28 cellular contexts compared by ENCODE assay signal in genomic region chr5:96330532-96331140, GRCh38.
DNase-seq lines count a peak whose midpoint lies in the region; ATAC-seq, FAIRE-seq and TF ChIP-seq lines count a peak whose summit lies in the region.
"Had no signal": no experiment of that assay in that cellular context is flagged by ENCODE, and none has a peak within 500 bp of the region (broad histone marks: within the 10 kb centered on the region; RNA-seq: fewer than 3 reads in every experiment).

No MANE protein-coding gene starts in this region.

- H3K4me3 ChIP-seq in ACC112 (ENCODE audit: low read depth, low read length) (no peak overlapping the region), GM23248 (no peak overlapping the region), astrocyte (ENCODE audit: insufficient read depth, low read depth, low read length) (no peak overlapping the region), upper lobe of left lung (no peak overlapping the region)
- H3K4me3 ChIP-seq: coronary artery, esophagus muscularis mucosa, gastroesophageal sphincter, GM23338, lower lobe of right lung, skin epidermis had no signal

- FAIRE-seq in astrocyte (lab: Jason Lieb, UNC) = peak; percentile 43
- FAIRE-seq: bronchial epithelial cell had no signal

- no peaks in the 10 kb centered on the region for H3K9me2 ChIP-seq in GM23248 (ENCODE audit: insufficient read depth)

- TF ChIP-seq EP300 in upper lobe of left lung (IDR thresholded peaks at IDR 0.05) = no peak

- H3F3A ChIP-seq in GM23248 (ENCODE audit: insufficient read depth) = peaks cover 21% of the 10 kb centered on the region

- no peaks in the 10 kb centered on the region for H3K36me3 Mint-ChIP-seq in astrocyte (ENCODE audit: low read depth, unreplicated experiment)
- peaks cover 3% of the 10 kb centered on the region for H3K36me3 Mint-ChIP-seq in osteocyte (ENCODE audit: unreplicated experiment)
- H3K36me3 Mint-ChIP-seq in immature natural killer cell = no peaks in the 10 kb centered on the region

- in situ Hi-C loops in GM23248 (cut with MboI) = loop anchor here (10.0 kb wide), 1 partner anchor 376 kb away; no protein-coding TSS in a partner anchor

- H3K27ac ChIP-seq in ACC112 (ENCODE audit: low read depth, low read length) = peak overlapping the region; percentile 31
- peak overlapping the region; percentile 45 for H3K27ac ChIP-seq in GM23248
- H3K27ac ChIP-seq in astrocyte (ENCODE audit: low read depth, low read length) = no peak overlapping the region
- H3K27ac ChIP-seq in upper lobe of left lung = no peak overlapping the region
- H3K27ac ChIP-seq: coronary artery, esophagus muscularis mucosa, gastroesophageal sphincter, lower lobe of right lung had no signal

- H3K9me3 Mint-ChIP-seq in astrocyte (ENCODE audit: unreplicated experiment) (no peaks in the 10 kb centered on the region), osteocyte (ENCODE audit: unreplicated experiment) (no peaks in the 10 kb centered on the region), immature natural killer cell (no peaks in the 10 kb centered on the region)
- H3K9me3 Mint-ChIP-seq: CD4-positive, alpha-beta T cell; endodermal cell; GM23338 had no signal

- H3K36me3 ChIP-seq in ACC112 (ENCODE audit: insufficient read depth, low read length) (no peaks in the 10 kb centered on the region), GM23248 (ENCODE audit: low read depth) (no peaks in the 10 kb centered on the region), astrocyte (ENCODE audit: insufficient read depth, low read length) (no peaks in the 10 kb centered on the region), upper lobe of left lung (no peaks in the 10 kb centered on the region)
- H3K36me3 ChIP-seq: esophagus muscularis mucosa, gastroesophageal sphincter, lower lobe of right lung had no signal

- no peaks in the 10 kb centered on the region for H3K9me3 ChIP-seq in GM23248 (ENCODE audit: low read depth)
- H3K9me3 ChIP-seq in astrocyte (ENCODE audit: insufficient read depth, low read depth, low read length) = no peaks in the 10 kb centered on the region
- H3K9me3 ChIP-seq in upper lobe of left lung = no peaks in the 10 kb centered on the region
- H3K9me3 ChIP-seq: esophagus muscularis mucosa, gastroesophageal sphincter, lower lobe of right lung had no signal

- H3K4me3 Mint-ChIP-seq in astrocyte (ENCODE audit: unreplicated experiment) (no peak overlapping the region), osteocyte (ENCODE audit: unreplicated experiment) (no peak overlapping the region), immature natural killer cell (no peak overlapping the region)
- H3K4me3 Mint-ChIP-seq: activated CD4-positive, alpha-beta T cell treated with anti-CD3 and anti-CD28 coated beads for 36 hours; CD4-positive, alpha-beta T cell; endodermal cell; GM23338; T-helper 1 cell treated with Interleukin-12 subunit alpha and Interleukin-12 subunit beta and Interleukin-4 antibody, amounts not matched to agents 30 μg/mL and 1 μg/mL, for 36 hours had no signal

- TF ChIP-seq CTCF in astrocyte (IDR thresholded peaks at IDR 0.05; ENCODE audit: insufficient read depth, low read depth, low read length) = no peak
- TF ChIP-seq CTCF in osteocyte (IDR thresholded peaks at IDR 0.05) = no peak
- TF ChIP-seq CTCF in upper lobe of left lung (IDR thresholded peaks at IDR 0.05) = no peak

- H3K27me3 ChIP-seq in ACC112 (ENCODE audit: insufficient read depth, low read length) (no peaks in the 10 kb centered on the region), GM23248 (replicated peaks; ENCODE audit: insufficient read depth) (no peaks in the 10 kb centered on the region), astrocyte (ENCODE audit: insufficient read depth, low read length) (no peaks in the 10 kb centered on the region), upper lobe of left lung (no peaks in the 10 kb centered on the region)
- H3K27me3 ChIP-seq: esophagus muscularis mucosa, gastroesophageal sphincter had no signal

- 49 to 57% methylated on average over 4 of the region's 4 CpGs for WGBS in GM23248 (ENCODE audit: low coverage in 1 of 2, low lambda C conversion rate in 2 of 2, missing lambda C conversion rate in 2 of 2), 2 experiments
- 93 to 95% methylated on average over 4 of the region's 4 CpGs for WGBS in upper lobe of left lung, 2 donors

- no peak for TF ChIP-seq POLR2A in upper lobe of left lung (IDR thresholded peaks at IDR 0.05)

- no peaks in the 10 kb centered on the region for H3K79me2 ChIP-seq in ACC112 (ENCODE audit: control insufficient read depth, insufficient read depth, low read length, unreplicated experiment)
- no peaks in the 10 kb centered on the region for H3K79me2 ChIP-seq in GM23248 (ENCODE audit: insufficient read depth)
- no peaks in the 10 kb centered on the region for H3K79me2 ChIP-seq in astrocyte (ENCODE audit: insufficient read depth, low read length)

- H3K9ac ChIP-seq in GM23248 (no peak overlapping the region), astrocyte (ENCODE audit: low read length) (no peak overlapping the region)

- H3K27ac Mint-ChIP-seq in astrocyte (ENCODE audit: unreplicated experiment) (no peak overlapping the region), osteocyte (ENCODE audit: unreplicated experiment) (peak overlapping the region; percentile 84), immature natural killer cell (no peak overlapping the region)
- H3K27ac Mint-ChIP-seq: activated CD4-positive, alpha-beta T cell treated with anti-CD3 and anti-CD28 coated beads for 36 hours; CD4-positive, alpha-beta T cell; endodermal cell; GM23338; T-helper 1 cell treated with Interleukin-12 subunit alpha and Interleukin-12 subunit beta and Interleukin-4 antibody, amounts not matched to agents 30 μg/mL and 1 μg/mL, for 36 hours had no signal

- H4K20me1 ChIP-seq in GM23248 (ENCODE audit: insufficient read depth) (no peaks in the 10 kb centered on the region), astrocyte (ENCODE audit: insufficient read depth, low read length) (no peaks in the 10 kb centered on the region)

- H2AFZ ChIP-seq in ACC112 (ENCODE audit: low read length, unreplicated experiment) = peak overlapping the region; percentile 56
- no peak overlapping the region for H2AFZ ChIP-seq in GM23248
- no peak overlapping the region for H2AFZ ChIP-seq in astrocyte (ENCODE audit: low read depth, low read length)
- H2AFZ ChIP-seq: GM23338 had no signal

- ATAC-seq in upper lobe of left lung (ENCODE audit: low FRiP score in 2 of 2) = no peak
- ATAC-seq: GM23338 had no signal

- DNase-seq in GM23248 (peak; percentile 51), astrocyte (ENCODE audit: low read depth) (no peak), osteocyte (ENCODE audit: extremely low spot score, unreplicated experiment) (no peak), NAMALWA (ENCODE audit: low spot score) (no peak), upper lobe of left lung (no peak), immature natural killer cell (no peak), activated gamma-delta T cell (lab: John Stamatoyannopoulos, UW) (no peak)
- DNase-seq: activated CD4-positive, alpha-beta T cell treated with anti-CD3 and anti-CD28 coated beads for 36 hours; activated CD8-positive, alpha-beta memory T cell treated with anti-CD3 and anti-CD28 coated beads for 24 hours; activated T-cell treated with anti-CD3 and anti-CD28 coated beads, Interleukin-2, amount 50 U/mL, for 1 hour; amniotic stem cell; CD4-positive, alpha-beta T cell; endodermal cell; islet precursor cell; lower lobe of right lung; NCI-H187; NCI-H2171 treated with DMSO at 0.1 percent for 48 hours; NCI-H526 treated with DMSO at 0.1 percent for 48 hours; stimulated activated CD4-positive, alpha-beta T cell treated with anti-CD3 and anti-CD28 coated beads, Interleukin-1b, Interleukin-23, amount 100 ng/mL, for 48 hours; substantia nigra had no signal

- H3K4me2 ChIP-seq in GM23248 (ENCODE audit: unreplicated experiment) = peak overlapping the region; percentile 29
- H3K4me2 ChIP-seq in astrocyte (ENCODE audit: low read length) = no peak overlapping the region
- H3K4me2 ChIP-seq: GM23338 had no signal

- H3K4me1 ChIP-seq in ACC112 (ENCODE audit: control insufficient read depth, insufficient read depth, low read length, unreplicated experiment) (peaks cover 39% of the 10 kb centered on the region), GM23248 (ENCODE audit: insufficient read depth) (peaks cover 46% of the 10 kb centered on the region), astrocyte (ENCODE audit: insufficient read depth, low read length) (peaks cover under 1% of the 10 kb centered on the region), upper lobe of left lung (peaks cover 0 to 10% (median 7%) of the 10 kb centered on the region in 4 donors)
- H3K4me1 ChIP-seq: lower lobe of right lung had no signal

- H3K4me1 Mint-ChIP-seq in astrocyte (ENCODE audit: low read depth, unreplicated experiment) = peaks cover 26% of the 10 kb centered on the region
- peaks cover 71% of the 10 kb centered on the region for H3K4me1 Mint-ChIP-seq in osteocyte (ENCODE audit: unreplicated experiment)
- no peaks in the 10 kb centered on the region for H3K4me1 Mint-ChIP-seq in immature natural killer cell

- H3K27me3 Mint-ChIP-seq in astrocyte (ENCODE audit: low read depth, unreplicated experiment) (no peaks in the 10 kb centered on the region), osteocyte (ENCODE audit: unreplicated experiment) (no peaks in the 10 kb centered on the region), immature natural killer cell (ENCODE audit: low read depth in 3 of 3) (peaks cover 0 to 5% (median 0%) of the 10 kb centered on the region in 3 donors)

Comparison
In these comparisons a context has a peak if more than half of its experiments do, and no peak if none do; other contexts are left out.
1. H3K27ac ChIP-seq: peak in ACC112 (single experiment) and GM23248 (single experiment); none in astrocyte (single experiment) and upper lobe of left lung (0 of 4).